26 cellular contexts compared by ENCODE assay signal in genomic region chr4:81789741-81790402, GRCh38.
"Had no signal": no experiment of that assay in that cellular context is flagged by ENCODE, and none has a peak within 500 bp of the region (broad histone marks: within the 10 kb centered on the region; RNA-seq: fewer than 3 reads in every experiment).

No MANE protein-coding gene starts in this region.

- H3K36me3 Mint-ChIP-seq: type B pancreatic cell had no signal

- H3K36me3 ChIP-seq: breast epithelium, heart left ventricle, left ventricle myocardium inferior, ovary, uterus had no signal

- H3K4me1 ChIP-seq: breast epithelium had no signal

- H3K4me3 ChIP-seq: breast epithelium, heart left ventricle, left ventricle myocardium inferior, lung, ovary, skin epidermis, uterus had no signal

- H3K27me3 Mint-ChIP-seq: activated CD4-positive, alpha-beta T cell treated with anti-CD3 and anti-CD28 coated beads, Interleukin-2, amount 10 ng/mL, durations not matched to agents 7 days and 5 days; progenitor cell of endocrine pancreas; stimulated activated naive CD8-positive, alpha-beta T cell treated with anti-CD3 and anti-CD28 coated beads, Interleukin-15, Interleukin-2, amounts not matched to agents 100 ng/mL and 50 ng/mL, for 24 hours; type B pancreatic cell had no signal

- ATAC-seq: activated T-cell treated with anti-CD3 and anti-CD28 coated beads, Interleukin-2, amount 50 U/mL, for 72 hours; esophagus mucosa; heart left ventricle; sciatic nerve had no signal

- H3K27ac ChIP-seq: breast epithelium, heart left ventricle, left ventricle myocardium inferior, ovary, skin epidermis, uterus, VCaP had no signal

- H3K4me3 Mint-ChIP-seq: activated CD4-positive, alpha-beta T cell treated with anti-CD3 and anti-CD28 coated beads, Interleukin-2, amount 10 ng/mL, durations not matched to agents 7 days and 5 days; activated T-cell treated with anti-CD3 and anti-CD28 coated beads, Interleukin-2, amount 50 U/mL, for 72 hours; nephron progenitor cell; stimulated activated naive CD8-positive, alpha-beta T cell treated with anti-CD3 and anti-CD28 coated beads, Interleukin-15, Interleukin-2, amounts not matched to agents 100 ng/mL and 50 ng/mL, for 24 hours; type B pancreatic cell had no signal

- H3K27me3 ChIP-seq: breast epithelium, heart left ventricle, ovary, uterus had no signal

- H3K27ac Mint-ChIP-seq: activated CD4-positive, alpha-beta T cell treated with anti-CD3 and anti-CD28 coated beads, Interleukin-2, amount 10 ng/mL, durations not matched to agents 7 days and 5 days; activated T-cell treated with anti-CD3 and anti-CD28 coated beads, Interleukin-2, amount 50 U/mL, for 72 hours; nephron progenitor cell; stimulated activated naive CD8-positive, alpha-beta T cell treated with anti-CD3 and anti-CD28 coated beads, Interleukin-15, Interleukin-2, amounts not matched to agents 100 ng/mL and 50 ng/mL, for 24 hours; type B pancreatic cell had no signal

- H3K9me3 ChIP-seq: breast epithelium, heart left ventricle, ovary, uterus had no signal

- DNase-seq: activated CD4-positive, alpha-beta T cell treated with anti-CD3 and anti-CD28 coated beads for 1 hour; activated CD4-positive, alpha-beta T cell treated with anti-CD3 and anti-CD28 coated beads, Interleukin-2, amount 10 ng/mL, durations not matched to agents 7 days and 5 days; activated naive CD4-positive, alpha-beta T cell; activated T-cell treated with anti-CD3 and anti-CD28 coated beads for 4 hours; activated T-cell treated with anti-CD3 and anti-CD28 coated beads, Interleukin-2, amount 50 U/mL, for 72 hours; amygdala; central memory CD4-positive, alpha-beta T cell; foreskin fibroblast; heart left ventricle; left ventricle myocardium inferior; mesendoderm; nephron progenitor cell; ovary; stimulated activated CD4-positive, alpha-beta T cell treated with anti-CD3 and anti-CD28 coated beads, Interleukin-12 subunit alpha, Interleukin-12 subunit beta, amount 100 ng/mL, for 4 hours; stimulated activated CD4-positive, alpha-beta T cell treated with anti-CD3 and anti-CD28 coated beads, Interleukin-4, amount 100 ng/mL, for 1 hour; substantia nigra; uterus had no signal

- H3K9me3 Mint-ChIP-seq: activated T-cell treated with anti-CD3 and anti-CD28 coated beads, Interleukin-2, amount 50 U/mL, for 72 hours; stimulated activated naive CD8-positive, alpha-beta T cell treated with anti-CD3 and anti-CD28 coated beads, Interleukin-15, Interleukin-2, amounts not matched to agents 100 ng/mL and 50 ng/mL, for 24 hours; type B pancreatic cell had no signal
